22 cellular contexts compared by ENCODE assay signal in genomic region chr7:26404189-26404996, GRCh38.
DNase-seq lines count a peak whose midpoint lies in the region; ATAC-seq and TF ChIP-seq lines count a peak whose summit lies in the region.
"Had no signal": no experiment of that assay in that cellular context is flagged by ENCODE, and none has a peak within 500 bp of the region (broad histone marks: within the 10 kb centered on the region; RNA-seq: fewer than 3 reads in every experiment).

No MANE protein-coding gene starts in this region.

- no peak overlapping the region for H3K4me3 ChIP-seq in HUES6 (ENCODE audit: low read depth, low read length)
- no peak overlapping the region for H3K4me3 ChIP-seq in endodermal cell (ENCODE audit: low read length)
- no peak overlapping the region for H3K4me3 ChIP-seq in right lobe of liver

- H3K27ac ChIP-seq in HUES6 (ENCODE audit: low read depth, low read length), result 0 out of 2 replicates have a peak overlapping the region, but pooled peaks have one; percentile 29
- H3K27ac ChIP-seq in endodermal cell (ENCODE audit: low read depth, low read length), result no peak overlapping the region
- no peak overlapping the region for H3K27ac ChIP-seq in right lobe of liver
- no peak overlapping the region for H3K27ac ChIP-seq in RWPE1
- H3K27ac ChIP-seq: 22Rv1 had no signal

- CTCF ChIA-PET in RWPE1 (lab: Yijun Ruan, JAX), result interaction anchor here (1.0 kb wide), 1 partner anchor 189 kb away, joined by 4 read pairs; no protein-coding TSS in a partner anchor

- 0 out of 2 replicates have a peak, but pooled peaks cover 4% of the 10 kb centered on the region for H3K9me3 ChIP-seq in HUES6 (ENCODE audit: control insufficient read depth, insufficient read depth, low read depth, low read length)
- no peaks in the 10 kb centered on the region for H3K9me3 ChIP-seq in endodermal cell (ENCODE audit: control insufficient read depth, low read length)
- no peaks in the 10 kb centered on the region for H3K9me3 ChIP-seq in right lobe of liver

- peak overlapping the region; percentile 32 for H3K27ac Mint-ChIP-seq in endodermal cell
- H3K27ac Mint-ChIP-seq: CD8-positive, alpha-beta memory T cell had no signal

- TF ChIP-seq POLR2A in right lobe of liver (IDR thresholded peaks at IDR 0.05), result no peak

- no peak overlapping the region for H3K9ac ChIP-seq in HUES6 (ENCODE audit: low read length)
- no peak overlapping the region for H3K9ac ChIP-seq in endodermal cell (ENCODE audit: extremely low read depth, low read length, poor library complexity, severe bottlenecking)

- no peaks in the 10 kb centered on the region for H3K27me3 ChIP-seq in HUES6 (ENCODE audit: control insufficient read depth, insufficient read depth, low read length)
- H3K27me3 ChIP-seq in endodermal cell (ENCODE audit: control insufficient read depth, insufficient read depth, low read length, poor library complexity, severe bottlenecking), result peaks cover 16% of the 10 kb centered on the region
- H3K27me3 ChIP-seq in right lobe of liver, result no peaks in the 10 kb centered on the region

- H3K36me3 ChIP-seq in HUES6 (ENCODE audit: control insufficient read depth, insufficient read depth, low read length) (no peaks in the 10 kb centered on the region), endodermal cell (ENCODE audit: control insufficient read depth, insufficient read depth, low read length) (no peaks in the 10 kb centered on the region), right lobe of liver (no peaks in the 10 kb centered on the region)

- peaks cover 16% of the 10 kb centered on the region for H3K4me1 ChIP-seq in HUES6 (ENCODE audit: control insufficient read depth, insufficient read depth, low read length)
- no peaks in the 10 kb centered on the region for H3K4me1 ChIP-seq in endodermal cell (ENCODE audit: control insufficient read depth, insufficient read depth, low read length)
- H3K4me1 ChIP-seq in right lobe of liver, result peaks cover 0 to 10% (median 0%) of the 10 kb centered on the region in 4 donors

- ATAC-seq in right lobe of liver, result peak; percentile 77 to 88 (median 86)
- ATAC-seq: Panc1 had no signal

- peaks cover under 1% of the 10 kb centered on the region for H3K4me1 Mint-ChIP-seq in endodermal cell

- peaks cover 10% of the 10 kb centered on the region for H3K9me3 Mint-ChIP-seq in endodermal cell

- peaks cover 6% of the 10 kb centered on the region for H3K27me3 Mint-ChIP-seq in endodermal cell (ENCODE audit: insufficient read depth)

- 93 to 96% methylated on average over 9 to 10 of the region's 10 CpGs for WGBS in endodermal cell (ENCODE audit: insufficient coverage in 1 of 2, insufficient read length in 1 of 2), 2 experiments
- WGBS in right lobe of liver (ENCODE audit: insufficient coverage, low coverage, low lambda C conversion rate, missing lambda C conversion rate), result 66% methylated on average over 10 of the region's 10 CpGs

- DNase-seq in DMS53 (lab: John Stamatoyannopoulos, UW) (peak; percentile 38), DMS53 treated with DMSO at 0.1 percent for 48 hours (lab: John Stamatoyannopoulos, UW; ENCODE audit: unreplicated experiment) (no peak), endodermal cell (no peak), right lobe of liver (no peak), RWPE1 (ENCODE audit: low spot score) (no peak), NCI-H526 treated with DMSO at 0.1 percent for 48 hours (lab: John Stamatoyannopoulos, UW) (no peak)
- no peak for DNase-seq in activated CD8-positive, alpha-beta memory T cell treated with anti-CD3 and anti-CD28 coated beads, Interleukin-2, amount 50 U/mL, for 4 hours
- DNase-seq: AML-193; C1 segment of cervical spinal cord; CD8-positive, alpha-beta memory T cell; EL; H7; KBM-7; NCI-H1092 treated with DMSO at 0.1 percent for 48 hours; NCI-H1436 treated with DMSO at 0.1 percent for 48 hours; NCI-H2081; NCI-H2171; NCI-H446; NCI-H774 had no signal

- TF ChIP-seq CTCF in endodermal cell (conservative IDR thresholded peaks at IDR 0.05), result no peak
- TF ChIP-seq CTCF in right lobe of liver (IDR thresholded peaks at IDR 0.05), result no peak
- TF ChIP-seq CTCF in RWPE1 (conservative IDR thresholded peaks at IDR 0.05; ENCODE audit: low read depth), result no peak

- POLR2A ChIA-PET in RWPE1 (lab: Yijun Ruan, JAX; ENCODE audit: low non-redundant PET), result no interaction called here

- intact Hi-C loops in right lobe of liver (cut with DNase I), result no loop called here

- H3K36me3 Mint-ChIP-seq in endodermal cell (ENCODE audit: low read depth), result no peaks in the 10 kb centered on the region

- no peak overlapping the region for H3K4me3 Mint-ChIP-seq in endodermal cell
- H3K4me3 Mint-ChIP-seq: CD8-positive, alpha-beta memory T cell had no signal
